ENCODE assay signal across 27 cellular contexts in the genomic region with DNA sequence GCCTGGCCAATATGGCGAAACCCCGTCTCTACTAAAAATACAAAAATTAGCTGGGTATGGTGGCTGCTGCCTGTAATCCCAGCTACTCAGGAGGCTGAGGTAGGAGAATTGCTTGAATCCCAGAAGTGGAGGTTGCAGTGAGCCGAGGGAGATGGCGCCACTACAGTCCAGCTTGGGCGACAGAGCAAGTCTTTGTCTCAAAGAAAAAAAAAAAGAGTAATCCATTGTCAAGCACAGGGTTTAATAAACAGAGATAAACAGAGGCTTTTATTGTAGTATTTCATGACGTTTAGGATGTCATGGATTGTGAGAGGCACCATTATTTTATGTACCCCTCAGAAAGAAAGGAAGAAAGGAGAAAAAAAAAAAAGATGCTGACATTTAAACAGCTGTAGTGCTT.
DNase-seq lines count a peak whose midpoint lies in the region; ATAC-seq, FAIRE-seq and TF ChIP-seq lines count a peak whose summit lies in the region.
"Had no signal": no experiment of that assay in that cellular context is flagged by ENCODE, and none has a peak within 500 bp of the region (broad histone marks: within the 10 kb centered on the region; RNA-seq: fewer than 3 reads in every experiment).

No MANE protein-coding gene starts in this region.

- in situ Hi-C loops in HepG2 (cut with HindIII; ENCODE audit: extremely low pct_ligation_motif_present, low pct_unique_long_range_greater_than_20kb) = no loop called here
- in situ Hi-C loops in GM12878 (cut with MboI) = no loop called here

- no peak for TF ChIP-seq EP300 in HepG2 (IDR thresholded peaks at IDR 0.05; ENCODE audit: low read depth in 2 of 2, low read length in 2 of 2)
- no peak for TF ChIP-seq EP300 in HepG2 (CRISPR knock-in tag; IDR thresholded peaks at IDR 0.05; ENCODE audit: borderline replicate concordance)
- TF ChIP-seq EP300 in GM12878 (IDR thresholded peaks at IDR 0.05; ENCODE audit: borderline replicate concordance in 1 of 2, control insufficient read depth in 1 of 2, low read depth in 2 of 2, low read length in 2 of 2) = no peak

- TF ChIP-seq CTCF in HepG2 (CRISPR knock-in tag; IDR thresholded peaks at IDR 0.05) = no peak
- TF ChIP-seq CTCF in right lobe of liver (IDR thresholded peaks at IDR 0.05) = no peak
- TF ChIP-seq CTCF in GM12878 (IDR thresholded peaks at IDR 0.05 in 2 of 3, conservative IDR thresholded peaks at IDR 0.05 in 1 of 3; ENCODE audit: control insufficient read depth in 2 of 3, extremely low read depth in 1 of 3, insufficient read depth in 1 of 3, low read depth in 3 of 3, low read length in 3 of 3) = no peak
- TF ChIP-seq CTCF in lower leg skin (IDR thresholded peaks at IDR 0.05) = no peak

- H3K27ac ChIP-seq in HepG2 (ENCODE audit: extremely low read length, insufficient read depth, low read length) = no peak overlapping the region
- no peak overlapping the region for H3K27ac ChIP-seq in right lobe of liver
- H3K27ac ChIP-seq in GM12878 (ENCODE audit: control insufficient read depth, insufficient read depth) = no peak overlapping the region
- H3K27ac ChIP-seq: BLaER1 treated with 17β-estradiol and CSF1 and Interleukin-3, amounts not matched to agents 10 nM and 100 nM; body of pancreas; gastroesophageal sphincter; right atrium auricular region; spleen; thoracic aorta had no signal

- no peak overlapping the region for H2AFZ ChIP-seq in HepG2 (ENCODE audit: low read length)
- H2AFZ ChIP-seq in GM12878 (ENCODE audit: control insufficient read depth, low read depth, low read length) = peak overlapping the region; percentile 7; the same call in 1 of the 2 replicates

- no peak overlapping the region for H3K9ac ChIP-seq in HepG2 (ENCODE audit: insufficient read depth, low read depth, low read length)
- no peak overlapping the region for H3K9ac ChIP-seq in GM12878 (ENCODE audit: control insufficient read depth, insufficient read depth, low read length)
- H3K9ac ChIP-seq: BLaER1 treated with 17β-estradiol and CSF1 and Interleukin-3, amounts not matched to agents 10 nM and 100 nM had no signal

- no peaks in the 10 kb centered on the region for H3K36me3 ChIP-seq in HepG2 (replicated peaks in 1 of 2; ENCODE audit: control insufficient read depth in 1 of 2, insufficient read depth in 2 of 2, low read length in 2 of 2)
- H3K36me3 ChIP-seq in right lobe of liver = no peaks in the 10 kb centered on the region
- no peaks in the 10 kb centered on the region for H3K36me3 ChIP-seq in GM12878 (ENCODE audit: control insufficient read depth in 2 of 2, insufficient read depth in 2 of 2, low read length in 1 of 2)
- H3K36me3 ChIP-seq: BLaER1 treated with 17β-estradiol and CSF1 and Interleukin-3, amounts not matched to agents 10 nM and 100 nM; gastroesophageal sphincter; right atrium auricular region; spleen; thoracic aorta had no signal

- no peak for ATAC-seq in HepG2
- ATAC-seq in right lobe of liver = no peak
- ATAC-seq in GM12878 = no peak
- ATAC-seq: activated naive CD8-positive, alpha-beta T cell treated with anti-CD3 and anti-CD28 coated beads, Interleukin-2, amount 50 U/mL, for 24 hours; body of pancreas; gastroesophageal sphincter; HCT116; left cardiac atrium; Panc1 had no signal

- DNase-seq in HepG2 (ENCODE audit: low spot score) (no peak), right lobe of liver (no peak), GM12878 (ENCODE audit: low read depth, low spot score) (no peak), lower leg skin (ENCODE audit: low spot score in 2 of 2) (peak; percentile 1 to 10), UCSD-AML1 (lab: John Stamatoyannopoulos, UW; ENCODE audit: unreplicated experiment) (no peak), DMS 273 (lab: John Stamatoyannopoulos, UW; ENCODE audit: unreplicated experiment) (no peak)
- no peak for DNase-seq in central memory CD4-positive, alpha-beta T cell
- DNase-seq: activated naive CD4-positive, alpha-beta T cell; body of pancreas; cerebellar nuclear complex; COR-L47; hypothalamus; left cardiac atrium; MV-4-11; NCI-H146; NCI-H345; nephron progenitor cell; SHP77; spleen had no signal

- BruUV-seq in HepG2 (replicated peaks; lab: Mats Ljungman, UMichigan) (no TSS peak), GM12878 (replicated peaks; lab: Mats Ljungman, UMichigan) (no TSS peak)

- SMC1A ChIA-PET in GM12878 (lab: Charles Lee; ENCODE audit: uncharacterized antibody, unreplicated experiment) = interaction anchor here (0.6 to 0.7 kb wide), 2 partner anchors 364 to 849 kb away, joined by 3 read pairs; no protein-coding TSS in a partner anchor

- TF ChIP-seq POLR2A in HepG2 (IDR thresholded peaks at IDR 0.05; ENCODE audit: insufficient read depth in 1 of 2, low read depth in 2 of 2, low read length in 2 of 2) (no peak), right lobe of liver (IDR thresholded peaks at IDR 0.05) (no peak), GM12878 (IDR thresholded peaks at IDR 0.05; ENCODE audit: low read depth, low read length) (no peak), lower leg skin (IDR thresholded peaks at IDR 0.05) (no peak)

- POLR2A ChIA-PET in HepG2 (lab: Yijun Ruan, JAX) (no interaction called here), GM12878 (lab: Charles Lee) (interaction anchor here (1.1 kb wide), 1 partner anchor 59 kb away, joined by 5 read pairs; no protein-coding TSS in a partner anchor)

- 68% methylated on average over 6 of the region's 6 CpGs for WGBS in HepG2 (ENCODE audit: low lambda C conversion rate)
- WGBS in right lobe of liver (ENCODE audit: insufficient coverage, low coverage, low lambda C conversion rate, missing lambda C conversion rate) = 84% methylated on average over 6 of the region's 6 CpGs
- 55% methylated on average over 6 of the region's 6 CpGs for WGBS in GM12878 (ENCODE audit: insufficient coverage, insufficient replicate concordance, low lambda C conversion rate, missing lambda C conversion rate)
- WGBS in lower leg skin, 2 donors = 78 to 80% methylated on average over 6 of the region's 6 CpGs

- H3K4me3 ChIP-seq in HepG2 (replicated peaks in 1 of 3; ENCODE audit: insufficient read depth in 1 of 3, low read depth in 2 of 3, low read length in 3 of 3) (no peak overlapping the region), right lobe of liver (no peak overlapping the region), GM12878 (no peak overlapping the region), lower leg skin (ENCODE audit: low read depth, poor library complexity, severe bottlenecking) (no peak overlapping the region)
- H3K4me3 ChIP-seq: BLaER1 treated with 17β-estradiol and CSF1 and Interleukin-3, amounts not matched to agents 10 nM and 100 nM; body of pancreas; gastroesophageal sphincter; right atrium auricular region; spleen; thoracic aorta had no signal

- intact Hi-C loops in HepG2 (cut with micrococcal nuclease; ENCODE audit: unreplicated experiment) = no loop called here
- intact Hi-C loops in right lobe of liver (cut with DNase I) = no loop called here
- intact Hi-C loops in GM12878 (cut with micrococcal nuclease; ENCODE audit: unreplicated experiment) = no loop called here
- intact Hi-C loops in lower leg skin (cut with DNase I; ENCODE audit: low total_unique reads) = no loop called here

- H3K4me1 ChIP-seq in HepG2 (ENCODE audit: insufficient read depth, low read length) (no peaks in the 10 kb centered on the region), right lobe of liver (no peaks in the 10 kb centered on the region), GM12878 (ENCODE audit: control insufficient read depth, insufficient read depth, low read length) (no peaks in the 10 kb centered on the region)
- H3K4me1 ChIP-seq: body of pancreas, gastroesophageal sphincter, right atrium auricular region, spleen had no signal

- FAIRE-seq in HepG2 (lab: Jason Lieb, UNC) (no peak), GM12878 (lab: Jason Lieb, UNC) (no peak)
- FAIRE-seq: urothelium cell line had no signal

- CTCF ChIA-PET in HepG2 (lab: Yijun Ruan, JAX; ENCODE audit: low intra/inter-chr PET ratio, low total read pairs) = interaction anchor here (1.3 to 1.4 kb wide), 2 partner anchors 25 to 284 kb away, joined by 3 to 9 read pairs; a partner anchor contains a TSS
- CTCF ChIA-PET in GM12878 (lab: Yijun Ruan, JAX) = interaction anchor here (0.6 to 3.4 kb wide), 8 partner anchors 25 to 381 kb away, joined by 3 to 16 read pairs (median 4); a partner anchor contains a TSS

- RAD21 ChIA-PET in GM12878 (lab: Charles Lee; ENCODE audit: unreplicated experiment) = no interaction called here

- no peaks in the 10 kb centered on the region for H3K9me3 ChIP-seq in HepG2 (ENCODE audit: low read length)
- H3K9me3 ChIP-seq in right lobe of liver = no peaks in the 10 kb centered on the region
- no peaks in the 10 kb centered on the region for H3K9me3 ChIP-seq in GM12878 (replicated peaks; ENCODE audit: control insufficient read depth, insufficient read depth, low read length)
- H3K9me3 ChIP-seq: BLaER1 treated with 17β-estradiol and CSF1 and Interleukin-3, amounts not matched to agents 10 nM and 100 nM; body of pancreas; gastroesophageal sphincter; right atrium auricular region; spleen; thoracic aorta had no signal

- H3K27me3 ChIP-seq in HepG2 (ENCODE audit: control insufficient read depth in 1 of 2, insufficient read depth in 2 of 2, low read length in 2 of 2) (no peaks in the 10 kb centered on the region), right lobe of liver (no peaks in the 10 kb centered on the region), GM12878 (replicated peaks in 1 of 2; ENCODE audit: control insufficient read depth in 2 of 2, insufficient read depth in 2 of 2, low read length in 1 of 2) (no peaks in the 10 kb centered on the region)
- H3K27me3 ChIP-seq: BLaER1 treated with 17β-estradiol and CSF1 and Interleukin-3, amounts not matched to agents 10 nM and 100 nM; body of pancreas; gastroesophageal sphincter; right atrium auricular region; spleen had no signal

- TF ChIP-seq RAD21 in HepG2 (CRISPR knock-in tag; IDR thresholded peaks at IDR 0.05) (no peak), GM12878 (IDR thresholded peaks at IDR 0.05; ENCODE audit: insufficient read depth, low read depth, low read length) (no peak)

- H3K4me2 ChIP-seq in HepG2 (ENCODE audit: low read depth, low read length) = no peak overlapping the region
- 0 out of 2 replicates have a peak overlapping the region, but pooled peaks have one; percentile 3 for H3K4me2 ChIP-seq in GM12878 (ENCODE audit: control insufficient read depth, insufficient read depth)

- H3K79me2 ChIP-seq in HepG2 (ENCODE audit: insufficient read depth, low read length) = no peaks in the 10 kb centered on the region
- no peaks in the 10 kb centered on the region for H3K79me2 ChIP-seq in GM12878 (ENCODE audit: control insufficient read depth, insufficient read depth, low read length)

- H4K20me1 ChIP-seq in HepG2 (ENCODE audit: insufficient read depth, low read length) (no peaks in the 10 kb centered on the region), GM12878 (ENCODE audit: control insufficient read depth, insufficient read depth) (no peaks in the 10 kb centered on the region)

TF ChIP-seq in GM12878, 131 proteins besides CTCF, POLR2A, EP300 and RAD21 (continues in another document):
- TF ChIP-seq NFYA (IDR thresholded peaks at IDR 0.05; ENCODE audit: borderline replicate concordance, low read depth, low read length) = no peak
- no peak for TF ChIP-seq IRF4 (IDR thresholded peaks at IDR 0.05; ENCODE audit: low read depth, low read length)
- TF ChIP-seq HDGF (IDR thresholded peaks at IDR 0.05) = no peak
- no peak for TF ChIP-seq RCOR1 (conservative IDR thresholded peaks at IDR 0.05; ENCODE audit: low read depth, low read length)
- TF ChIP-seq POU2F2 (IDR thresholded peaks at IDR 0.05; ENCODE audit: borderline replicate concordance, low read depth, low read length) = no peak

Comparison
In these comparisons a context has a peak if more than half of its experiments do, and no peak if none do; other contexts are left out.
1. DNase-seq: peak in lower leg skin (2 of 2); none in HepG2 (single experiment), right lobe of liver (0 of 3), GM12878 (single experiment), UCSD-AML1 (single experiment), central memory CD4-positive, alpha-beta T cell (single experiment) and DMS 273 (single experiment).